ENCODE assay signal across 13 cellular contexts in the genomic region with DNA sequence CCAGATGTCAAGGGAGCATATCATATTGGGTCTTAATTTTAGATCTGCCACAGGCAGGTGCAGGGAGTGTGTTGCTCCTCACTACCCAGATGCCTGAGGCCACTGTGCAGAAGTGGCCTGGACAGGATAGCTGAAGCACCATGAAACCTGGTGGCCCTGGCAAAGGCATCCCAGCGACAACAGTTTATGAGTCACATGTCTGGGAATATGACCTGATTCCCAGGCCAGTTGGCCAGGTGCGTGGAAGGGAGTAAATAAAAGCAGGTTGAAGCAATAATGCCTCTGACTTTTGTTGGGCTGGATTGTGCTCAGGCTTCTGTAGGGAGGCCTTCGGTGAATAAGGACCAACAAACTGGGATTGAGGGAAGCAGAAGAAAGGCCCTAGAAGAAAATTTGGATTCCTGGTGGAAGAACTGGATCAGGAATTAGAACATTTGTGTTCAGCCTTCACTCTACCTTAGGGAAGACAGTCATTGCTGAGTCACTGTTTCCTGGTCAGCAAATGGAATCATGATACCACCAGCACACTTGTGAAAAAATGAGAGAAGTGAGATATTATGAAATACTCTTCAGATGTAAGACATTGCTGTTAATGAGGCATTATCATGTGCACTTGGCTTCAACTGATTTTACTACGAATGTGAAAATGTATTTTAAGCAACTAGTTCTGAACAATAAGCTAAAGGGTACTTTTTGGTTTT.
DNase-seq lines count a peak whose midpoint lies in the region; ATAC-seq and TF ChIP-seq lines count a peak whose summit lies in the region.
"Had no signal": no experiment of that assay in that cellular context is flagged by ENCODE, and none has a peak within 500 bp of the region (broad histone marks: within the 10 kb centered on the region; RNA-seq: fewer than 3 reads in every experiment).

No MANE protein-coding gene starts in this region.

- TF ChIP-seq CTCF in AG10803 (conservative IDR thresholded peaks at IDR 0.05; ENCODE audit: low read length) = no peak

- ATAC-seq in GM21360 (IDR thresholded peaks at IDR 0.05; ENCODE audit: unreplicated experiment) = no peak
- ATAC-seq: T-cell had no signal

- no peak overlapping the region for H3K4me3 ChIP-seq in AG10803 (ENCODE audit: low read length)

- DNase-seq in AG10803 (ENCODE audit: low read depth) (peak; percentile 70), LHCN-M2 (ENCODE audit: low read depth) (peak; percentile 47), amniotic epithelial cell (ENCODE audit: low read depth) (peak; percentile 82), kidney tubule cell (ENCODE audit: low spot score) (peak; percentile 77), NCI-H82 (lab: John Stamatoyannopoulos, UW) (no peak), C1 segment of cervical spinal cord (lab: John Stamatoyannopoulos, UW) (no peak)
- DNase-seq in activated CD4-positive, alpha-beta T cell treated with anti-CD3 and anti-CD28 coated beads for 1 hour = no peak
- DNase-seq: Caco-2, hippocampal formation, naive B cell, NCI-H1694 treated with DMSO at 0.1 percent for 48 hours, T-cell had no signal

Comparison
In these comparisons a context has a peak if more than half of its experiments do, and no peak if none do; other contexts are left out.
1. DNase-seq: peak in AG10803 (single experiment), LHCN-M2 (single experiment), amniotic epithelial cell (single experiment) and kidney tubule cell (single experiment); none in NCI-H82 (single experiment), C1 segment of cervical spinal cord (0 of 14) and activated CD4-positive, alpha-beta T cell treated with anti-CD3 and anti-CD28 coated beads for 1 hour (single experiment).